Comparison of ENCODE assay signal across 14 cellular contexts in genomic region chr12:65449400-65449799, GRCh38.
DNase-seq lines count a peak whose midpoint lies in the region; ATAC-seq and TF ChIP-seq lines count a peak whose summit lies in the region.
"Had no signal": no experiment of that assay in that cellular context is flagged by ENCODE, and none has a peak within 500 bp of the region (broad histone marks: within the 10 kb centered on the region; RNA-seq: fewer than 3 reads in every experiment).

No MANE protein-coding gene starts in this region.

- CTCF ChIA-PET in IMR-90 (lab: Yijun Ruan, JAX): no interaction called here

- dilution Hi-C loops in IMR-90 (cut with HindIII; ENCODE audit: low sequenced_read_pairs, unreplicated experiment): no loop called here

- H3K14ac ChIP-seq in IMR-90 (replicated peaks; ENCODE audit: low read depth, low read length): no peak overlapping the region

- H2BK15ac ChIP-seq in IMR-90 (ENCODE audit: low read depth, low read length): no peak overlapping the region

- POLR2A ChIA-PET in IMR-90 (lab: Charles Lee; ENCODE audit: unreplicated experiment): no interaction called here

- H3K56ac ChIP-seq in IMR-90 (ENCODE audit: extremely low read depth, insufficient read depth, low read length): no peak overlapping the region

- TF ChIP-seq CTCF in AG10803 (conservative IDR thresholded peaks at IDR 0.05; ENCODE audit: low read length) (no peak), IMR-90 (conservative IDR thresholded peaks at IDR 0.05; ENCODE audit: low read depth, low read length) (no peak), fibroblast of the aortic adventitia (IDR thresholded peaks at IDR 0.05; ENCODE audit: insufficient read depth, low read length) (no peak), adrenal gland (IDR thresholded peaks at IDR 0.05) (no peak), gastroesophageal sphincter (IDR thresholded peaks at IDR 0.05) (no peak)

- H3K9ac ChIP-seq in IMR-90 (ENCODE audit: low read depth, low read length): no peak overlapping the region

- H2BK5ac ChIP-seq in IMR-90 (ENCODE audit: low read depth, low read length, poor library complexity, severe bottlenecking): no peak overlapping the region

- H3K23ac ChIP-seq in IMR-90 (ENCODE audit: low read depth, low read length): no peak overlapping the region

- H3K9me1 ChIP-seq in IMR-90 (ENCODE audit: insufficient read depth, low read length): no peaks in the 10 kb centered on the region

- no peak for TF ChIP-seq EP300 in gastroesophageal sphincter (IDR thresholded peaks at IDR 0.05)

- no peak overlapping the region for H3K4me2 ChIP-seq in IMR-90 (ENCODE audit: low read depth, low read length)

- intact Hi-C loops in IMR-90 (cut with micrococcal nuclease) (no loop called here), adrenal gland (cut with DNase I) (no loop called here)

- H2BK20ac ChIP-seq in IMR-90 (ENCODE audit: low read depth, low read length): no peak overlapping the region

- no peak for TF ChIP-seq RAD21 in IMR-90 (IDR thresholded peaks at IDR 0.05; ENCODE audit: low read length)

- no peaks in the 10 kb centered on the region for H4K20me1 ChIP-seq in IMR-90 (ENCODE audit: insufficient read depth, low read length)

- ATAC-seq in IMR-90 (ENCODE audit: low read depth) (peak; percentile 40; the same call in 1 of the 2 replicates), SK-N-SH treated with all-trans-retinoic acid at 6 μM for 48 hours (peak; percentile 61), GM18868 (IDR thresholded peaks at IDR 0.05; ENCODE audit: unreplicated experiment) (no peak), gastroesophageal sphincter (no peak)

- H3K9me3 ChIP-seq in IMR-90 (ENCODE audit: control insufficient read depth, insufficient read depth, low read length) (no peaks in the 10 kb centered on the region), adrenal gland (replicated peaks in 1 of 3) (no peaks in the 10 kb centered on the region), gastroesophageal sphincter (no peaks in the 10 kb centered on the region)

- no peak overlapping the region for H2AK9ac ChIP-seq in IMR-90 (replicated peaks; ENCODE audit: low read depth, low read length, poor library complexity)

- TF ChIP-seq POLR2A in IMR-90 (IDR thresholded peaks at IDR 0.05; ENCODE audit: low read depth, low read length) (no peak), adrenal gland (IDR thresholded peaks at IDR 0.05) (no peak), gastroesophageal sphincter (IDR thresholded peaks at IDR 0.05) (no peak)

- DNase-seq in AG10803 (ENCODE audit: low read depth) (peak; percentile 11), IMR-90 (peak; percentile 65), fibroblast of the aortic adventitia (ENCODE audit: low read depth) (peak; percentile 41), adrenal gland (no peak)
- no peak for DNase-seq in activated CD4-positive, alpha-beta T cell treated with anti-CD3 and anti-CD28 coated beads for 4 hours
- DNase-seq: activated CD4-positive, alpha-beta T cell treated with anti-CD3 and anti-CD28 coated beads for 1 hour; activated T-cell treated with anti-CD3 and anti-CD28 coated beads, Interleukin-2, amount 50 U/mL, for 24 hours; AML-193; DMS79; KBM-7; NCI-H2081 treated with DMSO at 0.1 percent for 48 hours had no signal

- H3K27me3 ChIP-seq in IMR-90 (ENCODE audit: control insufficient read depth, insufficient read depth, low read length): no peaks in the 10 kb centered on the region
- no peaks in the 10 kb centered on the region for H3K27me3 ChIP-seq in adrenal gland
- no peaks in the 10 kb centered on the region for H3K27me3 ChIP-seq in gastroesophageal sphincter

- no peak overlapping the region for H3K4ac ChIP-seq in IMR-90 (ENCODE audit: low read depth, low read length)

- H3K4me3 ChIP-seq in AG10803 (ENCODE audit: low read length) (no peak overlapping the region), IMR-90 (ENCODE audit: insufficient read depth, low read depth, low read length) (no peak overlapping the region), fibroblast of the aortic adventitia (ENCODE audit: low read depth, low read length) (no peak overlapping the region), adrenal gland (no peak overlapping the region), gastroesophageal sphincter (no peak overlapping the region)

- H4K91ac ChIP-seq in IMR-90 (ENCODE audit: insufficient read depth, low read depth, low read length): no peak overlapping the region

- in situ Hi-C loops in IMR-90 (cut with MboI; ENCODE audit: low sequenced_read_pairs): no loop called here

- H2AK5ac ChIP-seq in IMR-90 (ENCODE audit: low read depth, low read length): no peak overlapping the region

- H3K18ac ChIP-seq in IMR-90 (ENCODE audit: low read depth, low read length): no peak overlapping the region

- H3K36me3 ChIP-seq in IMR-90 (ENCODE audit: control insufficient read depth, insufficient read depth, low read length): peaks cover 6% of the 10 kb centered on the region
- H3K36me3 ChIP-seq in adrenal gland (replicated peaks in 1 of 2): no peaks in the 10 kb centered on the region
- H3K36me3 ChIP-seq in gastroesophageal sphincter: peaks cover 0 to 9% of the 10 kb centered on the region in 2 donors

- no peak overlapping the region for H4K8ac ChIP-seq in IMR-90 (ENCODE audit: low read depth in 2 of 2, low read length in 2 of 2)

- no peak overlapping the region for H4K5ac ChIP-seq in IMR-90 (ENCODE audit: low read depth, low read length)

- no peak overlapping the region for H2BK120ac ChIP-seq in IMR-90 (ENCODE audit: low read depth, low read length)

- WGBS in IMR-90 (ENCODE audit: extremely low coverage in 2 of 2, insufficient read length in 1 of 2), 2 experiments: no CpG with 5 or more reads among the region's 1 CpG
- WGBS in adrenal gland, 4 donors: 74 to 90% (median 82%) methylated on average over 1 of the region's 1 CpG
- 75 to 82% methylated on average over 1 of the region's 1 CpG for WGBS in gastroesophageal sphincter (ENCODE audit: low coverage in 1 of 2), 2 donors

- H3K79me1 ChIP-seq in IMR-90 (ENCODE audit: low read depth in 1 of 2, low read length in 2 of 2): peaks cover 6% of the 10 kb centered on the region in 2 experiments; a peak in 1 of 4 replicates

- no peak overlapping the region for H2AFZ ChIP-seq in IMR-90 (replicated peaks; ENCODE audit: low read length, poor library complexity)

- peaks cover 3% of the 10 kb centered on the region; the same call in 1 of the 2 replicates for H3K4me1 ChIP-seq in IMR-90 (ENCODE audit: control insufficient read depth, insufficient read depth, low read length)
- no peaks in the 10 kb centered on the region for H3K4me1 ChIP-seq in adrenal gland (replicated peaks in 1 of 2)
- peaks cover 0 to 21% (median 0%) of the 10 kb centered on the region in 3 donors for H3K4me1 ChIP-seq in gastroesophageal sphincter

- no TSS peak for BruUV-seq in IMR-90 (replicated peaks; lab: Mats Ljungman, UMichigan)

- H3K27ac ChIP-seq in IMR-90 (ENCODE audit: insufficient read depth, low read length) (no peak overlapping the region), adrenal gland (no peak overlapping the region), gastroesophageal sphincter (no peak overlapping the region)

TF ChIP-seq in IMR-90, 13 proteins besides CTCF, POLR2A, EP300 and RAD21:
- TF ChIP-seq FOS (IDR thresholded peaks at IDR 0.05; ENCODE audit: low read depth, low read length) (peak; percentile 61; the same call in 1 of the 2 replicates), NFE2L2 (IDR thresholded peaks at IDR 0.05; ENCODE audit: low read depth, low read length) (no peak)

TF ChIP-seq in SK-N-SH treated with all-trans-retinoic acid at 6 μM for 48 hours, 23 proteins besides CTCF, POLR2A, EP300 and RAD21:
- TF ChIP-seq TCF4 (CRISPR knock-in tag; IDR thresholded peaks at IDR 0.05; ENCODE audit: borderline replicate concordance): no peak

Comparison
In these comparisons a context has a peak if more than half of its experiments do, and no peak if none do; other contexts are left out.
1. DNase-seq: peak in AG10803 (single experiment), IMR-90 (single experiment) and fibroblast of the aortic adventitia (single experiment); none in activated CD4-positive, alpha-beta T cell treated with anti-CD3 and anti-CD28 coated beads for 4 hours (0 of 2) and adrenal gland (0 of 7).
2. ATAC-seq: peak in IMR-90 (single experiment) and SK-N-SH treated with all-trans-retinoic acid at 6 μM for 48 hours (single experiment); none in GM18868 (single experiment) and gastroesophageal sphincter (single experiment).